In the genomic region with DNA sequence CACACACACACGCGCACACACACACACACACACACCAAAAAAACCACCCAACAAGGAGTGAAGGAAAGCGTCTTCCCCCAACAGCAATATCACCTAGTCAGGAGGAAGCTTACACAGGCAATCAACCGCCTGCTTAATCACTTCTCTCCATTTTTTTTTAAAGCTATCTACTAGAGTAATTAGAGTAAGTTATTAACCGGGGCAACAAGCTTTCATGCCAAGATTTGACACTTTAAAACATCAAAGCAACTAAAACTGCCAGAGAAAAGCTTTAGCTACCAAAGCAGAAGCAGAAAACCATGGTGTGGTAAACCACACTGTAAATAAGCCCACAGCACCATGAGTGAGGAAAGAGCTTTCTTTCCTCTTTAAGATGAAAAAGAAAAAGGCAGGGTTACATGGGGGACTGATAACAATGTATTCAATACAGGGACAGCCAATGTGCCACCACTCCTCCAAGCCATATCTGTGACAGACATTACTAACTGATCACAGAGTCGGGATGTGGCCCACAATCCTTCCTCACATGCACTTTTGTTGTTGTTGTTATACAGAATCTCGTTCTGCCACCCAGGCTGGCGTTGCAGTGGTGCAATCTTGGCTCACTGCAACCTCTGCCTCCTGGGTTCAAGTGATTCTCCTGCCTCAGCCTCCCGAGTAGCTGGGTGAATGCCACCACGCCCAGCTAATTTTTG, we compare ENCODE assay signal across 9 cellular contexts.
A peak's percentile ranks its signal among the peaks of the same experiment; 100 is the strongest.
DNase-seq lines count a peak whose midpoint lies in the region; ATAC-seq and TF ChIP-seq lines count a peak whose summit lies in the region.
"Had no signal": no experiment of that assay in that cellular context is flagged by ENCODE, and none has a peak within 500 bp of the region (broad histone marks: within the 10 kb centered on the region; RNA-seq: fewer than 3 reads in every experiment).

No MANE protein-coding gene starts in this region.

- DNase-seq in NCI-H1436 (lab: John Stamatoyannopoulos, UW): peak; percentile 25
- DNase-seq in NCI-H1436 treated with DMSO at 0.1 percent for 48 hours (lab: John Stamatoyannopoulos, UW): no peak
- peak; percentile 37 for DNase-seq in NAMALWA (ENCODE audit: low spot score)
- peak; percentile 12 for DNase-seq in choroid plexus epithelial cell (ENCODE audit: low read depth)
- DNase-seq in stimulated activated CD8-positive, alpha-beta memory T cell treated with anti-CD3 and anti-CD28 coated beads, Interleukin-15, amount 100 ng/mL, for 48 hours (ENCODE audit: low read depth in 2 of 2): peak; percentile 0 to 3
- DNase-seq in NCI-H146 (lab: John Stamatoyannopoulos, UW): no peak
- no peak for DNase-seq in T1000 (lab: John Stamatoyannopoulos, UW)

- no peak for ATAC-seq in GM18873 (IDR thresholded peaks at IDR 0.05; ENCODE audit: low FRiP score, unreplicated experiment)
- ATAC-seq: A549 had no signal

- TF ChIP-seq CTCF in choroid plexus epithelial cell (conservative IDR thresholded peaks at IDR 0.05; ENCODE audit: low read depth, low read length): no peak

- H3K4me3 ChIP-seq in choroid plexus epithelial cell (ENCODE audit: low read depth, low read length): peak overlapping the region; percentile 16
- H3K4me3 ChIP-seq: A549 had no signal

Comparison
In these comparisons a context has a peak if more than half of its experiments do, and no peak if none do; other contexts are left out.
1. DNase-seq: peak in NCI-H1436 (single experiment), NAMALWA (single experiment), choroid plexus epithelial cell (single experiment) and stimulated activated CD8-positive, alpha-beta memory T cell treated with anti-CD3 and anti-CD28 coated beads, Interleukin-15, amount 100 ng/mL, for 48 hours (2 of 2); none in NCI-H1436 treated with DMSO at 0.1 percent for 48 hours (single experiment), NCI-H146 (single experiment) and T1000 (single experiment).